13 cellular contexts compared by ENCODE assay signal in genomic region chr12:131542351-131542750, GRCh38.
DNase-seq lines count a peak whose midpoint lies in the region.
"Had no signal": no experiment of that assay in that cellular context is flagged by ENCODE, and none has a peak within 500 bp of the region (broad histone marks: within the 10 kb centered on the region; RNA-seq: fewer than 3 reads in every experiment).

No MANE protein-coding gene starts in this region.

- no peaks in the 10 kb centered on the region for H3K27me3 Mint-ChIP-seq in T-helper 2 cell treated with Interferon-gamma antibody and Interleukin-4, amounts not matched to agents 5 μg/mL and 100 μg/mL, for 36 hours (ENCODE audit: low read depth)
- H3K27me3 Mint-ChIP-seq: CD4-positive, alpha-beta T cell had no signal

- H3K27ac Mint-ChIP-seq in T-helper 2 cell treated with Interferon-gamma antibody and Interleukin-4, amounts not matched to agents 5 μg/mL and 100 μg/mL, for 36 hours, result no peak overlapping the region
- H3K27ac Mint-ChIP-seq: B cell; CD4-positive, alpha-beta T cell; CD8-positive, alpha-beta T cell had no signal

- no peaks in the 10 kb centered on the region for H3K36me3 Mint-ChIP-seq in T-helper 2 cell treated with Interferon-gamma antibody and Interleukin-4, amounts not matched to agents 5 μg/mL and 100 μg/mL, for 36 hours (ENCODE audit: low read depth)
- H3K36me3 Mint-ChIP-seq: CD8-positive, alpha-beta T cell had no signal

- no peaks in the 10 kb centered on the region for H3K9me3 Mint-ChIP-seq in T-helper 2 cell treated with Interferon-gamma antibody and Interleukin-4, amounts not matched to agents 5 μg/mL and 100 μg/mL, for 36 hours
- H3K9me3 Mint-ChIP-seq: CD4-positive, alpha-beta T cell; CD8-positive, alpha-beta T cell had no signal

- no peaks in the 10 kb centered on the region for H3K4me1 Mint-ChIP-seq in T-helper 2 cell treated with Interferon-gamma antibody and Interleukin-4, amounts not matched to agents 5 μg/mL and 100 μg/mL, for 36 hours (ENCODE audit: low read depth)
- H3K4me1 Mint-ChIP-seq: B cell had no signal

- H3K4me3 Mint-ChIP-seq in T-helper 2 cell treated with Interferon-gamma antibody and Interleukin-4, amounts not matched to agents 5 μg/mL and 100 μg/mL, for 36 hours, result no peak overlapping the region
- H3K4me3 Mint-ChIP-seq: B cell; CD4-positive, alpha-beta T cell; CD8-positive, alpha-beta T cell had no signal

- in situ Hi-C loops in G401 (cut with HindIII; ENCODE audit: low sequenced_read_pairs), result no loop called here

- DNase-seq in G401 (ENCODE audit: low spot score) (peak; percentile 65), cerebellar cortex (ENCODE audit: low spot score) (peak; percentile 60), islet precursor cell (peak; percentile 30), germinal center (ENCODE audit: low spot score) (no peak)
- no peak for DNase-seq in T-helper 2 cell treated with Interferon-gamma antibody and Interleukin-4, amounts not matched to agents 5 μg/mL and 100 μg/mL, for 36 hours (ENCODE audit: low spot score)
- DNase-seq: AML-193; Caco-2; Calu3; CD4-positive, alpha-beta T cell; CD8-positive, alpha-beta T cell; DMS79 treated with DMSO at 0.1 percent for 48 hours; GDM1 had no signal

Comparison
In these comparisons a context has a peak if more than half of its experiments do, and no peak if none do; other contexts are left out.
1. DNase-seq: peak in G401 (single experiment), cerebellar cortex (single experiment) and islet precursor cell (single experiment); none in T-helper 2 cell treated with Interferon-gamma antibody and Interleukin-4, amounts not matched to agents 5 μg/mL and 100 μg/mL, for 36 hours (single experiment) and germinal center (single experiment).